8 cellular contexts compared by ENCODE assay signal in the genomic region with DNA sequence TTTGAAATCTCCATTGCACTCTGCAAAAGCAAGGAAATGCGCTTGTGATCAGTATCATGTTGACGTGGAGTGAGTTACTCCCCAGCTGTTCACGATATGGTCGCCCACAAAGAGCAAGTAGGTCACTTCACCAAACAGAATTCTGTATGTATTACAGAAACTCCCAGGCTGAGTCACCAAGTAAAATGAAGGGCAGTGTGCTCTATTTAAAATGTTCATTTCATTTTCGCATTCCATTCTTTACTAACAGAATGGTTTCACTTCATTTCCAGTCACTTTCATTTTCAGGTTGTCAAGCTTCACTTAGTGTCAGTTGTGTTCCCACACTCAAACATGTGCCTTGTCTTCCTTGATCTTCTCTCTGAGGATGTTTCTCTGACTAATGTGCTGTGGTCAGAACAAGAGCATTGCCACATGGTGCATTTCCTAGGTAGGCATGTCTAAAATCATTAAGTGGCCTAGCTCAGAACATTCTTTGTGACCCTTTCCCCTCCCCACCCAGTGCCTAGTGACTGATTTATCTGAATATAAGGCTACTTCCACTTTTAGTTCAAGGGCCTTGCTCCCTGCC.
DNase-seq lines count a peak whose midpoint lies in the region; ATAC-seq, FAIRE-seq and TF ChIP-seq lines count a peak whose summit lies in the region.

No MANE protein-coding gene starts in this region.

- H3K4me1 ChIP-seq in gastroesophageal sphincter (peaks cover 9 to 59% (median 10%) of the 10 kb centered on the region in 3 donors), skeletal muscle satellite cell (ENCODE audit: control insufficient read depth, insufficient read depth, low read length) (peaks cover 37% of the 10 kb centered on the region)

- TF ChIP-seq CTCF in gastroesophageal sphincter (IDR thresholded peaks at IDR 0.05), result no peak

- peak; percentile 96 for FAIRE-seq in GM12892 (lab: Jason Lieb, UNC)

- no peak for TF ChIP-seq EP300 in gastroesophageal sphincter (IDR thresholded peaks at IDR 0.05)

- H3K27me3 ChIP-seq in MG63, result no peaks in the 10 kb centered on the region
- no peaks in the 10 kb centered on the region for H3K27me3 ChIP-seq in gastroesophageal sphincter
- no peaks in the 10 kb centered on the region for H3K27me3 ChIP-seq in skeletal muscle satellite cell (ENCODE audit: control insufficient read depth, insufficient read depth, low read length)

- TF ChIP-seq POLR2A in GM12892 (IDR thresholded peaks at IDR 0.05; ENCODE audit: low read depth, low read length), result 0 out of 2 replicates have a peak, but pooled peaks have one; percentile 34
- no peak for TF ChIP-seq POLR2A in gastroesophageal sphincter (IDR thresholded peaks at IDR 0.05)

- H3K4me3 ChIP-seq in MG63 (no peak overlapping the region), gastroesophageal sphincter (peak overlapping the region; percentile 24 to 25), skeletal muscle satellite cell (ENCODE audit: low read length) (peak overlapping the region; percentile 37)

- DNase-seq in GM12892 (ENCODE audit: insufficient read length) (peak; percentile 36), H4 (ENCODE audit: low spot score) (peak; percentile 81), MG63 (peak; percentile 12), DMS114 treated with DMSO at 0.1 percent for 48 hours (lab: John Stamatoyannopoulos, UW; ENCODE audit: unreplicated experiment) (no peak), caudate nucleus (lab: John Stamatoyannopoulos, UW) (no peak)
- DNase-seq in activated T-cell treated with anti-CD3 and anti-CD28 coated beads, Interleukin-2, amount 50 U/mL, for 48 hours, result peak; percentile 46 to 47

- H3K9me3 ChIP-seq in MG63 (no peaks in the 10 kb centered on the region), gastroesophageal sphincter (no peaks in the 10 kb centered on the region), skeletal muscle satellite cell (replicated peaks; ENCODE audit: low read length) (no peaks in the 10 kb centered on the region)

- H3K27ac ChIP-seq in gastroesophageal sphincter (peak overlapping the region; percentile 57 to 74 (median 72)), caudate nucleus (ENCODE audit: low read depth, low read length) (no peak overlapping the region)

- peak overlapping the region; percentile 51 for H3K9ac ChIP-seq in skeletal muscle satellite cell (ENCODE audit: low read depth, low read length)

- 9 to 11% methylated on average over 1 to 5 of the region's 5 CpGs for WGBS in gastroesophageal sphincter (ENCODE audit: low coverage in 1 of 2), 2 donors

- peak; percentile 67 for ATAC-seq in gastroesophageal sphincter

- H3K36me3 ChIP-seq in MG63 (no peaks in the 10 kb centered on the region), gastroesophageal sphincter (no peaks in the 10 kb centered on the region), skeletal muscle satellite cell (ENCODE audit: insufficient read depth, low read length) (no peaks in the 10 kb centered on the region)

- peak overlapping the region; percentile 72 for H3K4me2 ChIP-seq in skeletal muscle satellite cell (ENCODE audit: low read length)

Comparison
In these comparisons a context has a peak if more than half of its experiments do, and no peak if none do; other contexts are left out.
1. DNase-seq: peak in GM12892 (single experiment), H4 (single experiment), MG63 (single experiment) and activated T-cell treated with anti-CD3 and anti-CD28 coated beads, Interleukin-2, amount 50 U/mL, for 48 hours (2 of 2); none in DMS114 treated with DMSO at 0.1 percent for 48 hours (single experiment) and caudate nucleus (0 of 61).